Comparison of ENCODE assay signal across 17 cellular contexts in genomic region chr11:19367051-19367709, GRCh38.
DNase-seq lines count a peak whose midpoint lies in the region; ATAC-seq and TF ChIP-seq lines count a peak whose summit lies in the region.
"Had no signal": no experiment of that assay in that cellular context is flagged by ENCODE, and none has a peak within 500 bp of the region (broad histone marks: within the 10 kb centered on the region; RNA-seq: fewer than 3 reads in every experiment).

No MANE protein-coding gene starts in this region.

- H3K4me3 ChIP-seq in adipocyte (ENCODE audit: low read length): peak overlapping the region; percentile 45
- no peak overlapping the region for H3K4me3 ChIP-seq in foreskin fibroblast (ENCODE audit: low read depth in 1 of 2, low read length in 2 of 2)
- H3K4me3 ChIP-seq in gastrocnemius medialis: no peak overlapping the region
- no peak overlapping the region for H3K4me3 ChIP-seq in naive thymus-derived CD4-positive, alpha-beta T cell (ENCODE audit: low read length)

- H3K4me2 ChIP-seq in H9 (ENCODE audit: insufficient read depth, insufficient read length, low read length): no peak overlapping the region

- H2BK120ac ChIP-seq in H9 (ENCODE audit: low read depth, low read length, poor library complexity, severe bottlenecking): no peak overlapping the region

- no peak overlapping the region for H3K27ac Mint-ChIP-seq in H9
- no peak overlapping the region for H3K27ac Mint-ChIP-seq in naive thymus-derived CD4-positive, alpha-beta T cell
- H3K27ac Mint-ChIP-seq: activated CD8-positive, alpha-beta T cell treated with anti-CD3 and anti-CD28 coated beads for 36 hours had no signal

- H3K18ac ChIP-seq in H9 (ENCODE audit: insufficient read length, low read depth, low read length): no peak overlapping the region

- no peaks in the 10 kb centered on the region for H4K20me1 ChIP-seq in H9 (ENCODE audit: control insufficient read depth, insufficient read depth, insufficient read length)

- DNase-seq in DMS53 treated with DMSO at 0.1 percent for 48 hours (lab: John Stamatoyannopoulos, UW; ENCODE audit: unreplicated experiment) (peak; percentile 27), adipocyte (ENCODE audit: low read depth) (peak; percentile 18), foreskin fibroblast (peak; percentile 51 to 70), gastrocnemius medialis (peak in 1 of 2 donors; percentile 55), H9 (no peak), NCI-H187 treated with DMSO at 0.1 percent for 48 hours (lab: John Stamatoyannopoulos, UW) (no peak), T-helper 1 cell (no peak)
- no peak for DNase-seq in naive thymus-derived CD4-positive, alpha-beta T cell
- DNase-seq: activated CD8-positive, alpha-beta T cell treated with anti-CD3 and anti-CD28 coated beads for 36 hours; activated gamma-delta T cell; C1 segment of cervical spinal cord; central memory CD4-positive, alpha-beta T cell; Karpas-422; mesendoderm; NCI-H2107; posterior cingulate gyrus had no signal

- no peak for TF ChIP-seq POLR2A in gastrocnemius medialis (IDR thresholded peaks at IDR 0.05)

- H3K23me2 ChIP-seq in H9 (ENCODE audit: insufficient read length, low read depth, low read length, poor library complexity, severe bottlenecking): no peaks in the 10 kb centered on the region

- in situ Hi-C loops in gastrocnemius medialis (cut with MboI; ENCODE audit: low sequenced_read_pairs in 4 of 4): no loop called here

- H2BK15ac ChIP-seq in H9 (ENCODE audit: low read depth, low read length): no peak overlapping the region

- H3K27me3 ChIP-seq in adipocyte (replicated peaks; ENCODE audit: control insufficient read depth, insufficient read depth, low read length) (no peaks in the 10 kb centered on the region), gastrocnemius medialis (no peaks in the 10 kb centered on the region), H9 (ENCODE audit: insufficient read depth, low read length) (no peaks in the 10 kb centered on the region)
- H3K27me3 ChIP-seq in naive thymus-derived CD4-positive, alpha-beta T cell (ENCODE audit: control insufficient read depth in 2 of 2, insufficient read depth in 2 of 2, low read length in 2 of 2): no peaks in the 10 kb centered on the region

- H3K27me3 Mint-ChIP-seq in H9 (ENCODE audit: low read depth): peaks cover 3% of the 10 kb centered on the region; the same call in 1 of the 2 replicates
- peaks cover 8 to 21% (median 8%) of the 10 kb centered on the region in 5 donors for H3K27me3 Mint-ChIP-seq in naive thymus-derived CD4-positive, alpha-beta T cell

- TF ChIP-seq CTCF in foreskin fibroblast (IDR thresholded peaks at IDR 0.05; ENCODE audit: low read depth, low read length) (no peak), gastrocnemius medialis (IDR thresholded peaks at IDR 0.05 in 4 of 5, conservative IDR thresholded peaks at IDR 0.05 in 1 of 5) (no peak), H9 (conservative IDR thresholded peaks at IDR 0.05) (no peak)

- ATAC-seq in gastrocnemius medialis: peak; percentile 60 to 63
- ATAC-seq in naive thymus-derived CD4-positive, alpha-beta T cell: no peak
- ATAC-seq: activated CD8-positive, alpha-beta T cell treated with anti-CD3 and anti-CD28 coated beads for 36 hours had no signal

- no peaks in the 10 kb centered on the region for H3K79me1 ChIP-seq in H9 (ENCODE audit: insufficient read depth, low read depth, low read length, poor library complexity, severe bottlenecking)

- no peak overlapping the region for H3K14ac ChIP-seq in H9 (ENCODE audit: insufficient read depth, low read length)

- H2AK5ac ChIP-seq in H9 (ENCODE audit: insufficient read length, low read length): no peak overlapping the region

- peaks cover 5% of the 10 kb centered on the region for H3K36me3 ChIP-seq in adipocyte (ENCODE audit: control insufficient read depth, insufficient read depth, low read length, severe bottlenecking)
- no peaks in the 10 kb centered on the region for H3K36me3 ChIP-seq in gastrocnemius medialis
- H3K36me3 ChIP-seq in naive thymus-derived CD4-positive, alpha-beta T cell (ENCODE audit: control insufficient read depth in 2 of 3, insufficient read depth in 3 of 3, low read length in 3 of 3): no peaks in the 10 kb centered on the region

- no peak overlapping the region for H2BK20ac ChIP-seq in H9 (ENCODE audit: low read depth, low read length, poor library complexity, severe bottlenecking)

- H4K91ac ChIP-seq in H9 (ENCODE audit: insufficient read length, low read depth, low read length): no peak overlapping the region

- no peak overlapping the region for H3K23ac ChIP-seq in H9 (ENCODE audit: insufficient read length, low read depth, low read length)

- H3K27ac ChIP-seq in gastrocnemius medialis (peak overlapping the region; percentile 27 to 62 (median 40)), H9 (ENCODE audit: insufficient read length, low read depth, low read length) (no peak overlapping the region)
- no peak overlapping the region for H3K27ac ChIP-seq in naive thymus-derived CD4-positive, alpha-beta T cell (ENCODE audit: low read depth, low read length)
- H3K27ac ChIP-seq: epithelial cell of prostate had no signal

- no peaks in the 10 kb centered on the region for H3K79me2 ChIP-seq in H9 (ENCODE audit: insufficient read depth, low read length)

- H2BK12ac ChIP-seq in H9 (ENCODE audit: insufficient read length, low read depth, low read length): no peak overlapping the region

- no peaks in the 10 kb centered on the region for H3K9me3 Mint-ChIP-seq in H9
- H3K9me3 Mint-ChIP-seq in naive thymus-derived CD4-positive, alpha-beta T cell: peaks cover 0 to 5% (median 0%) of the 10 kb centered on the region in 11 donors
- H3K9me3 Mint-ChIP-seq: activated CD8-positive, alpha-beta T cell treated with anti-CD3 and anti-CD28 coated beads for 36 hours had no signal

- H3K4me3 Mint-ChIP-seq in H9: no peak overlapping the region
- no peak overlapping the region for H3K4me3 Mint-ChIP-seq in naive thymus-derived CD4-positive, alpha-beta T cell
- H3K4me3 Mint-ChIP-seq: activated CD8-positive, alpha-beta T cell treated with anti-CD3 and anti-CD28 coated beads for 36 hours had no signal

- POLR2A ChIA-PET in naive thymus-derived CD4-positive, alpha-beta T cell (lab: Charles Lee): no interaction called here

- H2AFZ ChIP-seq in H9 (ENCODE audit: low read length): no peak overlapping the region

- H3K4ac ChIP-seq in H9 (ENCODE audit: low read depth, low read length): no peak overlapping the region

- no peak overlapping the region for H3K56ac ChIP-seq in H9 (ENCODE audit: insufficient read length, low read depth, low read length)

- no peak overlapping the region for H4K5ac ChIP-seq in H9 (ENCODE audit: insufficient read length, low read depth, low read length)

- H2BK5ac ChIP-seq in H9 (ENCODE audit: insufficient read length, low read length): no peak overlapping the region

- H3K4me1 Mint-ChIP-seq in H9: peaks cover 7 to 9% of the 10 kb centered on the region in 2 experiments; a peak in 2 of 4 replicates
- H3K4me1 Mint-ChIP-seq in naive thymus-derived CD4-positive, alpha-beta T cell: peaks cover 0 to 1% (median 0%) of the 10 kb centered on the region in 7 donors

- H3K9ac ChIP-seq in adipocyte (ENCODE audit: low read length): peak overlapping the region; percentile 78
- H3K9ac ChIP-seq in H9 (ENCODE audit: extremely low read depth, insufficient read length, low read length): no peak overlapping the region

- intact Hi-C loops in gastrocnemius medialis (cut with DNase I; ENCODE audit: low total_unique reads): no loop called here
- intact Hi-C loops in naive thymus-derived CD4-positive, alpha-beta T cell (cut with micrococcal nuclease): no loop called here

- H3K36me3 Mint-ChIP-seq in H9 (ENCODE audit: insufficient read depth in 1 of 3, low read depth in 3 of 3): no peaks in the 10 kb centered on the region
- no peaks in the 10 kb centered on the region for H3K36me3 Mint-ChIP-seq in naive thymus-derived CD4-positive, alpha-beta T cell

- H3T11ph ChIP-seq in H9 (ENCODE audit: low read length): no peak overlapping the region

- no peak overlapping the region for H4K8ac ChIP-seq in H9 (replicated peaks; ENCODE audit: insufficient read length, low read depth, low read length)

- CTCF ChIA-PET in naive thymus-derived CD4-positive, alpha-beta T cell (lab: Charles Lee): no interaction called here

- WGBS in H9 (ENCODE audit: extremely low coverage, insufficient read length, low lambda C conversion rate): no CpG with 5 or more reads among the region's 2 CpGs

- H3K9me3 ChIP-seq in adipocyte (ENCODE audit: control insufficient read depth, low read length) (no peaks in the 10 kb centered on the region), gastrocnemius medialis (no peaks in the 10 kb centered on the region), H9 (ENCODE audit: control insufficient read depth, low read depth, low read length) (no peaks in the 10 kb centered on the region)
- H3K9me3 ChIP-seq in naive thymus-derived CD4-positive, alpha-beta T cell (ENCODE audit: control insufficient read depth in 2 of 3, low read length in 3 of 3): no peaks in the 10 kb centered on the region

- H3K4me1 ChIP-seq in adipocyte (ENCODE audit: control insufficient read depth, insufficient read depth, low read length) (peaks cover 80% of the 10 kb centered on the region), gastrocnemius medialis (peaks cover 9 to 41% of the 10 kb centered on the region in 2 donors), H9 (ENCODE audit: insufficient read depth, low read length) (no peaks in the 10 kb centered on the region; the same call in 1 of the 2 replicates)
- H3K4me1 ChIP-seq in naive thymus-derived CD4-positive, alpha-beta T cell (ENCODE audit: control insufficient read depth in 2 of 2, insufficient read depth in 2 of 2, low read length in 2 of 2): no peaks in the 10 kb centered on the region

Comparison
In these comparisons a context has a peak if more than half of its experiments do, and no peak if none do; other contexts are left out.
1. DNase-seq: peak in DMS53 treated with DMSO at 0.1 percent for 48 hours (single experiment), adipocyte (single experiment) and foreskin fibroblast (2 of 2); none in H9 (single experiment), NCI-H187 treated with DMSO at 0.1 percent for 48 hours (single experiment), naive thymus-derived CD4-positive, alpha-beta T cell (0 of 9) and T-helper 1 cell (0 of 5).
2. H3K27ac ChIP-seq: peak in gastrocnemius medialis (4 of 4); none in H9 (single experiment) and naive thymus-derived CD4-positive, alpha-beta T cell (single experiment).